Comparison of ENCODE assay signal across 1 cellular context in the genomic region with DNA sequence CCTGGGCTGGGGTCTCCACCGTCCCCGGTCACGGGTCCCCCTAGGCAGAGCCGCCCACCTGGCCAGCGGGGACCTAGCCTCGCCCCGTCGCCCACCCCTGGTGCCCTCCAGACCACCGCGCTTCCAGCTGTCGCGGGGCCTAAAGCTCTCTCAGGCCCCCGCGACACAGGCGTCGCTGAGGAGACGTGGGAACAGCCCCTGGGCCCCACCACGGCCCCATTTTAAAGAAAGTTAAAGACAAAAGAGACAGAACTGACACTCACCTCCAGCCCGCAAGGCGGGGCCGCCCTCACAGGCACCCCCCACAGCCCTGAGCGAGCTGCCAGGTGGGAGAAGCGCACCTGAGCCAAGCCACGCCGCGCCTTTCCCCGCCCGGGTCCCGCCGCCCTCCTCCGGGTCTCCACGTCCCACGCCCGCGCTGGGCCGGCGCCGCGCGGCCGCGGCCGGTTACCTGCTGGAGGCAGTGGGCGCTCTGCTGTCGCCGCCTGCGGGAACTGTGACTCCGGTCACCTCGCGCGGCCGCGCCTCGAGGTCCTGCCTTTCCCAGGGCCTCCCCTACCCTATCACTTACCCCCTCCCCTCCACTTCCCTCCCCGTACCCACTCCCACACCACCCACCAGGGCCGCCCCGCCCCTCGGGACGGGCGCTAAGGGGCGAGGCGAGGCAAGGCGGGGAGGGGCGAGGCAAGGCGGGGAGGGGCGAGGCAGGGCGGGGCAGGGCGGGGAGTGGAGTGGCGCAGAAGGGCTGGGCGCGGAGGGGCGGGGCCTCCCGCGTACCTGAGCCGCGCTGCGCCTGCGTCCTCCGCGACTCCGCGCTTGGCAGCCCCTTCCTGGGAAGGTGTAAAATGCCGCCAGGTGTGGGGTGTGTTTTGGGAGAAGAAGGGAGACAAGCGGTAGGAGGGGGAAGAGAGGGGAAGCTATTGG.
A peak's percentile ranks its signal among the peaks of the same experiment; 100 is the strongest.
TF ChIP-seq lines count a peak whose summit lies in the region.

No MANE protein-coding gene starts in this region.

TF ChIP-seq in K562, 482 proteins besides CTCF, POLR2A, EP300 and RAD21 (continued from another document and continues in another):
- TF ChIP-seq, protein P1, sequence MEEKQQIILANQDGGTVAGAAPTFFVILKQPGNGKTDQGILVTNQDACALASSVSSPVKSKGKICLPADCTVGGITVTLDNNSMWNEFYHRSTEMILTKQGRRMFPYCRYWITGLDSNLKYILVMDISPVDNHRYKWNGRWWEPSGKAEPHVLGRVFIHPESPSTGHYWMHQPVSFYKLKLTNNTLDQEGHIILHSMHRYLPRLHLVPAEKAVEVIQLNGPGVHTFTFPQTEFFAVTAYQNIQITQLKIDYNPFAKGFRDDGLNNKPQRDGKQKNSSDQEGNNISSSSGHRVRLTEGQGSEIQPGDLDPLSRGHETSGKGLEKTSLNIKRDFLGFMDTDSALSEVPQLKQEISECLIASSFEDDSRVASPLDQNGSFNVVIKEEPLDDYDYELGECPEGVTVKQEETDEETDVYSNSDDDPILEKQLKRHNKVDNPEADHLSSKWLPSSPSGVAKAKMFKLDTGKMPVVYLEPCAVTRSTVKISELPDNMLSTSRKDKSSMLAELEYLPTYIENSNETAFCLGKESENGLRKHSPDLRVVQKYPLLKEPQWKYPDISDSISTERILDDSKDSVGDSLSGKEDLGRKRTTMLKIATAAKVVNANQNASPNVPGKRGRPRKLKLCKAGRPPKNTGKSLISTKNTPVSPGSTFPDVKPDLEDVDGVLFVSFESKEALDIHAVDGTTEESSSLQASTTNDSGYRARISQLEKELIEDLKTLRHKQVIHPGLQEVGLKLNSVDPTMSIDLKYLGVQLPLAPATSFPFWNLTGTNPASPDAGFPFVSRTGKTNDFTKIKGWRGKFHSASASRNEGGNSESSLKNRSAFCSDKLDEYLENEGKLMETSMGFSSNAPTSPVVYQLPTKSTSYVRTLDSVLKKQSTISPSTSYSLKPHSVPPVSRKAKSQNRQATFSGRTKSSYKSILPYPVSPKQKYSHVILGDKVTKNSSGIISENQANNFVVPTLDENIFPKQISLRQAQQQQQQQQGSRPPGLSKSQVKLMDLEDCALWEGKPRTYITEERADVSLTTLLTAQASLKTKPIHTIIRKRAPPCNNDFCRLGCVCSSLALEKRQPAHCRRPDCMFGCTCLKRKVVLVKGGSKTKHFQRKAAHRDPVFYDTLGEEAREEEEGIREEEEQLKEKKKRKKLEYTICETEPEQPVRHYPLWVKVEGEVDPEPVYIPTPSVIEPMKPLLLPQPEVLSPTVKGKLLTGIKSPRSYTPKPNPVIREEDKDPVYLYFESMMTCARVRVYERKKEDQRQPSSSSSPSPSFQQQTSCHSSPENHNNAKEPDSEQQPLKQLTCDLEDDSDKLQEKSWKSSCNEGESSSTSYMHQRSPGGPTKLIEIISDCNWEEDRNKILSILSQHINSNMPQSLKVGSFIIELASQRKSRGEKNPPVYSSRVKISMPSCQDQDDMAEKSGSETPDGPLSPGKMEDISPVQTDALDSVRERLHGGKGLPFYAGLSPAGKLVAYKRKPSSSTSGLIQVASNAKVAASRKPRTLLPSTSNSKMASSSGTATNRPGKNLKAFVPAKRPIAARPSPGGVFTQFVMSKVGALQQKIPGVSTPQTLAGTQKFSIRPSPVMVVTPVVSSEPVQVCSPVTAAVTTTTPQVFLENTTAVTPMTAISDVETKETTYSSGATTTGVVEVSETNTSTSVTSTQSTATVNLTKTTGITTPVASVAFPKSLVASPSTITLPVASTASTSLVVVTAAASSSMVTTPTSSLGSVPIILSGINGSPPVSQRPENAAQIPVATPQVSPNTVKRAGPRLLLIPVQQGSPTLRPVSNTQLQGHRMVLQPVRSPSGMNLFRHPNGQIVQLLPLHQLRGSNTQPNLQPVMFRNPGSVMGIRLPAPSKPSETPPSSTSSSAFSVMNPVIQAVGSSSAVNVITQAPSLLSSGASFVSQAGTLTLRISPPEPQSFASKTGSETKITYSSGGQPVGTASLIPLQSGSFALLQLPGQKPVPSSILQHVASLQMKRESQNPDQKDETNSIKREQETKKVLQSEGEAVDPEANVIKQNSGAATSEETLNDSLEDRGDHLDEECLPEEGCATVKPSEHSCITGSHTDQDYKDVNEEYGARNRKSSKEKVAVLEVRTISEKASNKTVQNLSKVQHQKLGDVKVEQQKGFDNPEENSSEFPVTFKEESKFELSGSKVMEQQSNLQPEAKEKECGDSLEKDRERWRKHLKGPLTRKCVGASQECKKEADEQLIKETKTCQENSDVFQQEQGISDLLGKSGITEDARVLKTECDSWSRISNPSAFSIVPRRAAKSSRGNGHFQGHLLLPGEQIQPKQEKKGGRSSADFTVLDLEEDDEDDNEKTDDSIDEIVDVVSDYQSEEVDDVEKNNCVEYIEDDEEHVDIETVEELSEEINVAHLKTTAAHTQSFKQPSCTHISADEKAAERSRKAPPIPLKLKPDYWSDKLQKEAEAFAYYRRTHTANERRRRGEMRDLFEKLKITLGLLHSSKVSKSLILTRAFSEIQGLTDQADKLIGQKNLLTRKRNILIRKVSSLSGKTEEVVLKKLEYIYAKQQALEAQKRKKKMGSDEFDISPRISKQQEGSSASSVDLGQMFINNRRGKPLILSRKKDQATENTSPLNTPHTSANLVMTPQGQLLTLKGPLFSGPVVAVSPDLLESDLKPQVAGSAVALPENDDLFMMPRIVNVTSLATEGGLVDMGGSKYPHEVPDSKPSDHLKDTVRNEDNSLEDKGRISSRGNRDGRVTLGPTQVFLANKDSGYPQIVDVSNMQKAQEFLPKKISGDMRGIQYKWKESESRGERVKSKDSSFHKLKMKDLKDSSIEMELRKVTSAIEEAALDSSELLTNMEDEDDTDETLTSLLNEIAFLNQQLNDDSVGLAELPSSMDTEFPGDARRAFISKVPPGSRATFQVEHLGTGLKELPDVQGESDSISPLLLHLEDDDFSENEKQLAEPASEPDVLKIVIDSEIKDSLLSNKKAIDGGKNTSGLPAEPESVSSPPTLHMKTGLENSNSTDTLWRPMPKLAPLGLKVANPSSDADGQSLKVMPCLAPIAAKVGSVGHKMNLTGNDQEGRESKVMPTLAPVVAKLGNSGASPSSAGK (IDR thresholded peaks at IDR 0.05) = no peak
- TF ChIP-seq MIER1 (IDR thresholded peaks at IDR 0.05; ENCODE audit: low read depth) = no peak
- TF ChIP-seq SRSF1 (IDR thresholded peaks at IDR 0.05; ENCODE audit: low read depth, low read length) = no peak
- no peak for TF ChIP-seq ZNF609 (CRISPR knock-in tag; IDR thresholded peaks at IDR 0.05; ENCODE audit: borderline replicate concordance)
- TF ChIP-seq, protein P2, sequence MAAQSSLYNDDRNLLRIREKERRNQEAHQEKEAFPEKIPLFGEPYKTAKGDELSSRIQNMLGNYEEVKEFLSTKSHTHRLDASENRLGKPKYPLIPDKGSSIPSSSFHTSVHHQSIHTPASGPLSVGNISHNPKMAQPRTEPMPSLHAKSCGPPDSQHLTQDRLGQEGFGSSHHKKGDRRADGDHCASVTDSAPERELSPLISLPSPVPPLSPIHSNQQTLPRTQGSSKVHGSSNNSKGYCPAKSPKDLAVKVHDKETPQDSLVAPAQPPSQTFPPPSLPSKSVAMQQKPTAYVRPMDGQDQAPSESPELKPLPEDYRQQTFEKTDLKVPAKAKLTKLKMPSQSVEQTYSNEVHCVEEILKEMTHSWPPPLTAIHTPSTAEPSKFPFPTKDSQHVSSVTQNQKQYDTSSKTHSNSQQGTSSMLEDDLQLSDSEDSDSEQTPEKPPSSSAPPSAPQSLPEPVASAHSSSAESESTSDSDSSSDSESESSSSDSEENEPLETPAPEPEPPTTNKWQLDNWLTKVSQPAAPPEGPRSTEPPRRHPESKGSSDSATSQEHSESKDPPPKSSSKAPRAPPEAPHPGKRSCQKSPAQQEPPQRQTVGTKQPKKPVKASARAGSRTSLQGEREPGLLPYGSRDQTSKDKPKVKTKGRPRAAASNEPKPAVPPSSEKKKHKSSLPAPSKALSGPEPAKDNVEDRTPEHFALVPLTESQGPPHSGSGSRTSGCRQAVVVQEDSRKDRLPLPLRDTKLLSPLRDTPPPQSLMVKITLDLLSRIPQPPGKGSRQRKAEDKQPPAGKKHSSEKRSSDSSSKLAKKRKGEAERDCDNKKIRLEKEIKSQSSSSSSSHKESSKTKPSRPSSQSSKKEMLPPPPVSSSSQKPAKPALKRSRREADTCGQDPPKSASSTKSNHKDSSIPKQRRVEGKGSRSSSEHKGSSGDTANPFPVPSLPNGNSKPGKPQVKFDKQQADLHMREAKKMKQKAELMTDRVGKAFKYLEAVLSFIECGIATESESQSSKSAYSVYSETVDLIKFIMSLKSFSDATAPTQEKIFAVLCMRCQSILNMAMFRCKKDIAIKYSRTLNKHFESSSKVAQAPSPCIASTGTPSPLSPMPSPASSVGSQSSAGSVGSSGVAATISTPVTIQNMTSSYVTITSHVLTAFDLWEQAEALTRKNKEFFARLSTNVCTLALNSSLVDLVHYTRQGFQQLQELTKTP (IDR thresholded peaks at IDR 0.05; ENCODE audit: low read depth in 1 of 2, partially characterized antibody in 2 of 2) = no peak
- 0 out of 2 replicates have a peak, but pooled peaks have one; percentile 32 for TF ChIP-seq ZFX (CRISPR knock-in tag; IDR thresholded peaks at IDR 0.05)
- no peak for TF ChIP-seq HDAC8 (tag; IDR thresholded peaks at IDR 0.05)
- TF ChIP-seq ZNF175 (CRISPR knock-in tag; IDR thresholded peaks at IDR 0.05; ENCODE audit: low read depth) = no peak
- TF ChIP-seq, protein P3, sequence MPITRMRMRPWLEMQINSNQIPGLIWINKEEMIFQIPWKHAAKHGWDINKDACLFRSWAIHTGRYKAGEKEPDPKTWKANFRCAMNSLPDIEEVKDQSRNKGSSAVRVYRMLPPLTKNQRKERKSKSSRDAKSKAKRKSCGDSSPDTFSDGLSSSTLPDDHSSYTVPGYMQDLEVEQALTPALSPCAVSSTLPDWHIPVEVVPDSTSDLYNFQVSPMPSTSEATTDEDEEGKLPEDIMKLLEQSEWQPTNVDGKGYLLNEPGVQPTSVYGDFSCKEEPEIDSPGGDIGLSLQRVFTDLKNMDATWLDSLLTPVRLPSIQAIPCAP (CRISPR knock-in tag; IDR thresholded peaks at IDR 0.05; ENCODE audit: borderline replicate concordance) = no peak
- no peak for TF ChIP-seq ZNF431 (CRISPR knock-in tag; IDR thresholded peaks at IDR 0.05)
- TF ChIP-seq FIP1L1 (IDR thresholded peaks at IDR 0.05; ENCODE audit: low read depth, low read length, poor library complexity, severe bottlenecking) = peak; percentile 49
- no peak for TF ChIP-seq ZNF232 (CRISPR knock-in tag; IDR thresholded peaks at IDR 0.05)
- TF ChIP-seq FOXM1 (IDR thresholded peaks at IDR 0.05; ENCODE audit: low read depth) = no peak
- no peak for TF ChIP-seq FOXM1 (CRISPR knock-in tag; IDR thresholded peaks at IDR 0.05; ENCODE audit: low read depth)
- no peak for TF ChIP-seq ZNF280B (CRISPR knock-in tag; IDR thresholded peaks at IDR 0.05)
- no peak for TF ChIP-seq ZNF347 (CRISPR knock-in tag; IDR thresholded peaks at IDR 0.05; ENCODE audit: low read depth)
- peak; percentile 37; the same call in 1 of the 2 replicates for TF ChIP-seq L3MBTL2 (IDR thresholded peaks at IDR 0.05)
- no peak for TF ChIP-seq ZNF583 (CRISPR knock-in tag; IDR thresholded peaks at IDR 0.05)
- TF ChIP-seq, protein P4, sequence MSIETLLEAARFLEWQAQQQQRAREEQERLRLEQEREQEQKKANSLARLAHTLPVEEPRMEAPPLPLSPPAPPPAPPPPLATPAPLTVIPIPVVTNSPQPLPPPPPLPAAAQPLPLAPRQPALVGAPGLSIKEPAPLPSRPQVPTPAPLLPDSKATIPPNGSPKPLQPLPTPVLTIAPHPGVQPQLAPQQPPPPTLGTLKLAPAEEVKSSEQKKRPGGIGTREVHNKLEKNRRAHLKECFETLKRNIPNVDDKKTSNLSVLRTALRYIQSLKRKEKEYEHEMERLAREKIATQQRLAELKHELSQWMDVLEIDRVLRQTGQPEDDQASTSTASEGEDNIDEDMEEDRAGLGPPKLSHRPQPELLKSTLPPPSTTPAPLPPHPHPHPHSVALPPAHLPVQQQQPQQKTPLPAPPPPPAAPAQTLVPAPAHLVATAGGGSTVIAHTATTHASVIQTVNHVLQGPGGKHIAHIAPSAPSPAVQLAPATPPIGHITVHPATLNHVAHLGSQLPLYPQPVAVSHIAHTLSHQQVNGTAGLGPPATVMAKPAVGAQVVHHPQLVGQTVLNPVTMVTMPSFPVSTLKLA (conservative IDR thresholded peaks at IDR 0.05) = no peak
- TF ChIP-seq STAT5B (CRISPR knock-in tag; IDR thresholded peaks at IDR 0.05) = no peak
- TF ChIP-seq MAZ (CRISPR knock-in tag; conservative IDR thresholded peaks at IDR 0.05 in 1 of 2, IDR thresholded peaks at IDR 0.05 in 1 of 2) = peak in 1 of 2 experiments; percentile 71; a peak in 3 of 4 replicates
- peak; percentile 71 for TF ChIP-seq HNRNPK (IDR thresholded peaks at IDR 0.05; ENCODE audit: low read depth, low read length, poor library complexity, severe bottlenecking)
- TF ChIP-seq DPF2 (IDR thresholded peaks at IDR 0.05) = no peak
